9 cellular contexts compared by ENCODE assay signal in genomic region chr6:95923518-95923917, GRCh38.
A peak's percentile ranks its signal among the peaks of the same experiment; 100 is the strongest.
DNase-seq lines count a peak whose midpoint lies in the region; ATAC-seq, FAIRE-seq and TF ChIP-seq lines count a peak whose summit lies in the region.
"Had no signal": no experiment of that assay in that cellular context is flagged by ENCODE, and none has a peak within 500 bp of the region (broad histone marks: within the 10 kb centered on the region; RNA-seq: fewer than 3 reads in every experiment).

No MANE protein-coding gene starts in this region.

- intact Hi-C loops in OCI-LY7 (cut with micrococcal nuclease; ENCODE audit: unreplicated experiment) (loop anchor here (5.0 kb wide), 1 partner anchor 491 kb away; no protein-coding TSS in a partner anchor), HepG2 (cut with micrococcal nuclease; ENCODE audit: unreplicated experiment) (loop anchor here (1.0 to 10.0 kb wide), 6 partner anchors 57 to 559 kb away; no protein-coding TSS in a partner anchor)

- H3K4me2 ChIP-seq in OCI-LY7 (ENCODE audit: low read length) (no peak overlapping the region), HepG2 (ENCODE audit: low read depth, low read length) (no peak overlapping the region)

- H3K9me2 ChIP-seq in OCI-LY7 (ENCODE audit: insufficient read depth, low read length): no peaks in the 10 kb centered on the region

- FAIRE-seq in HepG2 (lab: Jason Lieb, UNC): peak; percentile 43

- CTCF ChIA-PET in OCI-LY7 (lab: Charles Lee; ENCODE audit: unreplicated experiment): no interaction called here
- CTCF ChIA-PET in HepG2 (lab: Yijun Ruan, JAX; ENCODE audit: low intra/inter-chr PET ratio, low total read pairs): interaction anchor here (1.3 to 3.1 kb wide), 2 partner anchors 274 to 492 kb away, joined by 6 to 18 read pairs; no protein-coding TSS in a partner anchor

- H2AFZ ChIP-seq in OCI-LY7 (ENCODE audit: low read length) (no peak overlapping the region), HepG2 (ENCODE audit: low read length) (no peak overlapping the region)

- no peaks in the 10 kb centered on the region for H3K27me3 ChIP-seq in H7 (ENCODE audit: control insufficient read depth, insufficient read depth, low read length)
- H3K27me3 ChIP-seq in HepG2 (ENCODE audit: control insufficient read depth in 1 of 2, insufficient read depth in 2 of 2, low read length in 2 of 2): no peaks in the 10 kb centered on the region

- WGBS in HepG2 (ENCODE audit: low lambda C conversion rate): 65% methylated on average over 1 of the region's 1 CpG

- H3K27ac ChIP-seq in OCI-LY7 (ENCODE audit: low read depth, low read length, poor library complexity, severe bottlenecking) (no peak overlapping the region), HepG2 (ENCODE audit: extremely low read length, insufficient read depth, low read length) (no peak overlapping the region)

- H3K9ac ChIP-seq in HepG2 (ENCODE audit: insufficient read depth, low read depth, low read length): no peak overlapping the region

- TF ChIP-seq EP300 in HepG2 (IDR thresholded peaks at IDR 0.05; ENCODE audit: low read depth in 2 of 2, low read length in 2 of 2) (no peak), HepG2 (CRISPR knock-in tag; IDR thresholded peaks at IDR 0.05; ENCODE audit: borderline replicate concordance) (no peak)

- H3K4me1 ChIP-seq in OCI-LY7 (ENCODE audit: insufficient read depth, low read length, poor library complexity, severe bottlenecking) (no peaks in the 10 kb centered on the region), HepG2 (ENCODE audit: insufficient read depth, low read length) (no peaks in the 10 kb centered on the region)

- in situ Hi-C loops in HepG2 (cut with HindIII; ENCODE audit: extremely low pct_ligation_motif_present, low pct_unique_long_range_greater_than_20kb): loop anchor here (10.0 kb wide), 1 partner anchor 279 kb away; no protein-coding TSS in a partner anchor

- H3K4me3 ChIP-seq in H7 (ENCODE audit: insufficient read depth, low read depth, low read length): no peak overlapping the region
- H3K4me3 ChIP-seq in OCI-LY7 (ENCODE audit: low read depth, low read length, poor library complexity, severe bottlenecking): no peak overlapping the region
- no peak overlapping the region for H3K4me3 ChIP-seq in HepG2 (replicated peaks in 1 of 3; ENCODE audit: insufficient read depth in 1 of 3, low read depth in 2 of 3, low read length in 3 of 3)

- TF ChIP-seq POLR2A in HepG2 (IDR thresholded peaks at IDR 0.05; ENCODE audit: insufficient read depth in 1 of 2, low read depth in 2 of 2, low read length in 2 of 2): no peak

- no TSS peak for BruUV-seq in OCI-LY7 (replicated peaks; lab: Mats Ljungman, UMichigan)
- BruUV-seq in HepG2 (replicated peaks; lab: Mats Ljungman, UMichigan): no TSS peak

- peak; percentile 80 for TF ChIP-seq CTCF in OCI-LY7 (conservative IDR thresholded peaks at IDR 0.05; ENCODE audit: low read length)
- TF ChIP-seq CTCF in HepG2 (CRISPR knock-in tag; IDR thresholded peaks at IDR 0.05): peak; percentile 72

- H3K79me2 ChIP-seq in OCI-LY7 (ENCODE audit: insufficient read depth, low read depth, low read length) (no peaks in the 10 kb centered on the region), HepG2 (ENCODE audit: insufficient read depth, low read length) (no peaks in the 10 kb centered on the region)

- POLR2A ChIA-PET in OCI-LY7 (lab: Charles Lee): no interaction called here
- POLR2A ChIA-PET in HepG2 (lab: Yijun Ruan, JAX): no interaction called here

- no peaks in the 10 kb centered on the region for H4K20me1 ChIP-seq in OCI-LY7 (ENCODE audit: insufficient read depth, low read length)
- no peaks in the 10 kb centered on the region for H4K20me1 ChIP-seq in HepG2 (ENCODE audit: insufficient read depth, low read length)

- no peaks in the 10 kb centered on the region for H3K36me3 ChIP-seq in H7 (replicated peaks; ENCODE audit: control insufficient read depth, insufficient read depth, low read length)
- H3K36me3 ChIP-seq in OCI-LY7 (ENCODE audit: insufficient read depth, low read length): no peaks in the 10 kb centered on the region
- no peaks in the 10 kb centered on the region for H3K36me3 ChIP-seq in HepG2 (replicated peaks in 1 of 2; ENCODE audit: control insufficient read depth in 1 of 2, insufficient read depth in 2 of 2, low read length in 2 of 2)

- peak; percentile 89 for ATAC-seq in HepG2

- 0 out of 2 replicates have a peak, but pooled peaks have one; percentile 26 for TF ChIP-seq RAD21 in HepG2 (CRISPR knock-in tag; IDR thresholded peaks at IDR 0.05)

- peak; percentile 32 for DNase-seq in DMS 273 (lab: John Stamatoyannopoulos, UW; ENCODE audit: unreplicated experiment)
- DNase-seq in DMS 273 treated with DMSO at 0.1 percent for 48 hours (lab: John Stamatoyannopoulos, UW): no peak
- peak; percentile 40 for DNase-seq in H7
- peak; percentile 22 for DNase-seq in OCI-LY7 (ENCODE audit: low spot score)
- DNase-seq in HepG2 (ENCODE audit: low spot score): peak; percentile 42
- DNase-seq in GOT3 (lab: John Stamatoyannopoulos, UW): no peak
- no peak for DNase-seq in middle frontal gyrus (ENCODE audit: extremely low spot score, low spot score)
- DNase-seq in inferior parietal cortex (ENCODE audit: extremely low spot score): no peak
- DNase-seq: 8988T had no signal

- H3K9me3 ChIP-seq in OCI-LY7 (ENCODE audit: low read length) (no peaks in the 10 kb centered on the region), HepG2 (ENCODE audit: low read length) (no peaks in the 10 kb centered on the region)

TF ChIP-seq in HepG2, 621 proteins besides CTCF, POLR2A, EP300 and RAD21:
- peak; percentile 73 for TF ChIP-seq SMC3 (IDR thresholded peaks at IDR 0.05; ENCODE audit: low read length)
- TF ChIP-seq MBD4 (IDR thresholded peaks at IDR 0.05; ENCODE audit: borderline replicate concordance, low read length): no peak
- TF ChIP-seq ZBTB20 (CRISPR knock-in tag; IDR thresholded peaks at IDR 0.05; ENCODE audit: borderline replicate concordance, low read depth): no peak
- no peak for TF ChIP-seq THAP9 (CRISPR knock-in tag; IDR thresholded peaks at IDR 0.05; ENCODE audit: borderline replicate concordance)
- TF ChIP-seq ZBTB38 (CRISPR knock-in tag; IDR thresholded peaks at IDR 0.05): no peak
- no peak for TF ChIP-seq EZH2 (conservative IDR thresholded peaks at IDR 0.05; ENCODE audit: low read depth, low read length)
- TF ChIP-seq STAG1 (CRISPR knock-in tag; IDR thresholded peaks at IDR 0.05): peak; percentile 92
TF ChIP-seq in HepG2: peak in this region for 2.

Comparison
In these comparisons a context has a peak if more than half of its experiments do, and no peak if none do; other contexts are left out.
1. DNase-seq: peak in DMS 273 (single experiment), H7 (single experiment), OCI-LY7 (single experiment) and HepG2 (single experiment); none in DMS 273 treated with DMSO at 0.1 percent for 48 hours (single experiment), GOT3 (single experiment), middle frontal gyrus (single experiment) and inferior parietal cortex (single experiment).